ENCODE assay signal across 1 cellular context in genomic region chrX:48802813-48803261, GRCh38.
TF ChIP-seq lines count a peak whose summit lies in the region.

No MANE protein-coding gene starts in this region.

TF ChIP-seq in H1, 55 proteins besides CTCF, POLR2A, EP300 and RAD21:
- TF ChIP-seq SIRT6 (IDR thresholded peaks at IDR 0.05; ENCODE audit: low read length) (no peak), SIX5 (IDR thresholded peaks at IDR 0.05; ENCODE audit: low read depth, low read length) (no peak), CREB1 (IDR thresholded peaks at IDR 0.05) (no peak), HDAC6 (IDR thresholded peaks at IDR 0.05; ENCODE audit: low read depth, low read length) (no peak), NRF1 (IDR thresholded peaks at IDR 0.05; ENCODE audit: low read depth, low read length) (no peak), EZH2 (IDR thresholded peaks at IDR 0.05; ENCODE audit: low read depth, low read length, severe bottlenecking) (no peak), MAFK (IDR thresholded peaks at IDR 0.05; ENCODE audit: low read depth, low read length) (no peak), SP1 (IDR thresholded peaks at IDR 0.05; ENCODE audit: low read depth, low read length) (no peak), ZNF274 (IDR thresholded peaks at IDR 0.05; ENCODE audit: borderline replicate concordance, extremely low read depth, low read length) (no peak), TAF7 (optimal IDR thresholded peaks at IDR 0.05; ENCODE audit: borderline replicate concordance, low read depth, low read length) (no peak), ATF2 (IDR thresholded peaks at IDR 0.05; ENCODE audit: low read length) (no peak), SAP30 (IDR thresholded peaks at IDR 0.05; ENCODE audit: insufficient read depth, insufficient replicate concordance, low read length) (no peak)
- TF ChIP-seq, protein P1, sequence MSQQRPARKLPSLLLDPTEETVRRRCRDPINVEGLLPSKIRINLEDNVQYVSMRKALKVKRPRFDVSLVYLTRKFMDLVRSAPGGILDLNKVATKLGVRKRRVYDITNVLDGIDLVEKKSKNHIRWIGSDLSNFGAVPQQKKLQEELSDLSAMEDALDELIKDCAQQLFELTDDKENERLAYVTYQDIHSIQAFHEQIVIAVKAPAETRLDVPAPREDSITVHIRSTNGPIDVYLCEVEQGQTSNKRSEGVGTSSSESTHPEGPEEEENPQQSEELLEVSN (IDR thresholded peaks at IDR 0.05): no peak
- TF ChIP-seq, protein P2, sequence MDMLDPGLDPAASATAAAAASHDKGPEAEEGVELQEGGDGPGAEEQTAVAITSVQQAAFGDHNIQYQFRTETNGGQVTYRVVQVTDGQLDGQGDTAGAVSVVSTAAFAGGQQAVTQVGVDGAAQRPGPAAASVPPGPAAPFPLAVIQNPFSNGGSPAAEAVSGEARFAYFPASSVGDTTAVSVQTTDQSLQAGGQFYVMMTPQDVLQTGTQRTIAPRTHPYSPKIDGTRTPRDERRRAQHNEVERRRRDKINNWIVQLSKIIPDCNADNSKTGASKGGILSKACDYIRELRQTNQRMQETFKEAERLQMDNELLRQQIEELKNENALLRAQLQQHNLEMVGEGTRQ (IDR thresholded peaks at IDR 0.05; ENCODE audit: low read length): no peak
